9 cellular contexts compared by ENCODE assay signal in the genomic region with DNA sequence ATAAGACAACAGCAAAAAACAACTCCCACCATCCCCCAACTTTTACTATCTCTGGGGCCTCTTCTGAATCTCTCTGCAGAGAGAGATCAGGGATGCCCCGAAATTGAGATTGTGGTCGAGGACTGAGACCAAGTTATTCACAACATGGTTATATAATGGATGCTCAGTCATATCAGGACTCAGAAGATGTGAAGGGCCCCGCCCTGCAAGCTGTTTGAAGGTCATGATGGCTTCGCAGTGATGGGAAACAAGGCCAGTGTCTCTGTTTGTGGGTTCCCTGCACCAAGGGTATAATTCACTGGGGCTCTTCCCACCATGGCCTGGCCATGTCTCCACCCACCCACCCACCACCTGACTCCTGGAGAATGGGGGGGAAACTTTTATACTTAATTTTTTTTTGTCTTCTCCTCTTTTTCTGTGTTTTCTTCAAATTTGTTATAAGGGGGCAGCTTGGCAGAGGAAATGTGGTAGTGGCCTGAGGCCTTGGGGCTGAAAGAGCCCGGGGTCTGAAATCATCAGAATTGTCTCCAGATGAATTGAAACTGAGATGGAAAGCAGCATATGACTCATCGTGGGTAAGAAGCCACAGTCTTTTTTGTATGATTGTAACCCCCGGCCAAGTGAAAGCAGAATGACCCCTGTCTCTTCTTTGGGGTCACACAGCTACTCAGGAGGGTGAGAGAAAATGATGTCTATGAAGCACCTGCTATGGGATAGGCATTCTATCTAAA. TPM values are rescaled to one million over a fixed set of nuclear protein-coding genes. Genes with fewer than 3 reads are reported as not detected.
DNase-seq lines count a peak whose midpoint lies in the region; ATAC-seq, FAIRE-seq and TF ChIP-seq lines count a peak whose summit lies in the region.
"Had no signal": no experiment of that assay in that cellular context is flagged by ENCODE, and none has a peak within 500 bp of the region (broad histone marks: within the 10 kb centered on the region; RNA-seq: fewer than 3 reads in every experiment).

No MANE protein-coding gene starts in this region.

- BruUV-seq in HepG2 (replicated peaks; lab: Mats Ljungman, UMichigan) = no TSS peak

- H4K20me1 ChIP-seq in GM23338 (replicated peaks; ENCODE audit: insufficient read depth) (no peaks in the 10 kb centered on the region; the same call in 1 of the 2 replicates), HepG2 (ENCODE audit: insufficient read depth, low read length) (no peaks in the 10 kb centered on the region)

- no peak overlapping the region for H3K27ac Mint-ChIP-seq in GM23338

- no peak for TF ChIP-seq RAD21 in HepG2 (CRISPR knock-in tag; IDR thresholded peaks at IDR 0.05)

- H3K9me3 ChIP-seq in vagina (no peaks in the 10 kb centered on the region), heart right ventricle (peaks cover 0 to 6% (median 0%) of the 10 kb centered on the region in 11 donors), HepG2 (ENCODE audit: low read length) (no peaks in the 10 kb centered on the region)

- H3K27ac ChIP-seq in vagina = no peak overlapping the region
- H3K27ac ChIP-seq in heart right ventricle = no peak overlapping the region
- no peak overlapping the region for H3K27ac ChIP-seq in GM23338 (ENCODE audit: low read depth)
- no peak overlapping the region for H3K27ac ChIP-seq in HepG2 (ENCODE audit: extremely low read length, insufficient read depth, low read length)

- DNase-seq in activated CD8-positive, alpha-beta memory T cell treated with anti-CD3 and anti-CD28 coated beads for 24 hours = peak; percentile 78
- peak; percentile 55 to 60 for DNase-seq in stimulated activated CD4-positive, alpha-beta T cell treated with anti-CD3 and anti-CD28 coated beads, Interleukin-2, amount 100 ng/mL, for 48 hours
- DNase-seq in vagina (ENCODE audit: extremely low spot score in 2 of 2) (no peak), heart right ventricle (no peak), GM23338 (ENCODE audit: low spot score) (no peak), HepG2 (ENCODE audit: low spot score) (no peak)

- no peaks in the 10 kb centered on the region for H3K36me3 Mint-ChIP-seq in GM23338 (ENCODE audit: low read depth)

- no peaks in the 10 kb centered on the region for H3K79me2 ChIP-seq in GM23338 (replicated peaks; ENCODE audit: insufficient read depth)
- no peaks in the 10 kb centered on the region for H3K79me2 ChIP-seq in HepG2 (ENCODE audit: insufficient read depth, low read length)

- H3K36me3 ChIP-seq in vagina (no peaks in the 10 kb centered on the region), heart right ventricle (no peaks in the 10 kb centered on the region), GM23338 (ENCODE audit: insufficient read depth) (no peaks in the 10 kb centered on the region), HepG2 (replicated peaks in 1 of 2; ENCODE audit: control insufficient read depth in 1 of 2, insufficient read depth in 2 of 2, low read length in 2 of 2) (no peaks in the 10 kb centered on the region)

- no peaks in the 10 kb centered on the region for H3K9me2 ChIP-seq in GM23338 (ENCODE audit: insufficient read depth)

- H3K4me2 ChIP-seq in GM23338 (no peak overlapping the region), HepG2 (ENCODE audit: low read depth, low read length) (no peak overlapping the region)

- in situ Hi-C loops in HepG2 (cut with HindIII; ENCODE audit: extremely low pct_ligation_motif_present, low pct_unique_long_range_greater_than_20kb) = no loop called here

- CTCF ChIA-PET in HepG2 (lab: Yijun Ruan, JAX; ENCODE audit: low intra/inter-chr PET ratio, low total read pairs) = no interaction called here

- 83 to 86% methylated on average over 7 of the region's 7 CpGs for WGBS in heart right ventricle, 2 donors
- WGBS in HepG2 (ENCODE audit: low lambda C conversion rate) = 7% methylated on average over 7 of the region's 7 CpGs

- POLR2A ChIA-PET in HepG2 (lab: Yijun Ruan, JAX) = no interaction called here

- peaks cover 4% of the 10 kb centered on the region for H3K27me3 Mint-ChIP-seq in GM23338 (ENCODE audit: insufficient read depth, low read depth, poor library complexity)

- TF ChIP-seq EP300 in HepG2 (IDR thresholded peaks at IDR 0.05; ENCODE audit: low read depth in 2 of 2, low read length in 2 of 2) (no peak), HepG2 (CRISPR knock-in tag; IDR thresholded peaks at IDR 0.05; ENCODE audit: borderline replicate concordance) (no peak)

- no peak for TF ChIP-seq CTCF in vagina (IDR thresholded peaks at IDR 0.05)
- TF ChIP-seq CTCF in heart right ventricle (IDR thresholded peaks at IDR 0.05) = no peak
- no peak for TF ChIP-seq CTCF in GM23338 (conservative IDR thresholded peaks at IDR 0.05; ENCODE audit: low read depth in 2 of 2)
- no peak for TF ChIP-seq CTCF in HepG2 (CRISPR knock-in tag; IDR thresholded peaks at IDR 0.05)

- no peak overlapping the region for H3K4me3 Mint-ChIP-seq in GM23338

- intact Hi-C loops in vagina (cut with DNase I) (no loop called here), heart right ventricle (cut with DNase I) (no loop called here), HepG2 (cut with micrococcal nuclease; ENCODE audit: unreplicated experiment) (no loop called here)

- H2AFZ ChIP-seq in GM23338 (no peak overlapping the region), HepG2 (ENCODE audit: low read length) (no peak overlapping the region)

- peak; percentile 60 for ATAC-seq in GM19043 (IDR thresholded peaks at IDR 0.05; ENCODE audit: low read depth, unreplicated experiment)
- peak; percentile 59 for ATAC-seq in HG03039 (IDR thresholded peaks at IDR 0.05; ENCODE audit: unreplicated experiment)
- ATAC-seq in heart right ventricle = no peak
- no peak for ATAC-seq in GM23338
- no peak for ATAC-seq in HepG2

- H3K4me1 Mint-ChIP-seq in GM23338 = peaks cover 6% of the 10 kb centered on the region; the same call in 1 of the 3 replicates

- TF ChIP-seq POLR2A in vagina (IDR thresholded peaks at IDR 0.05) = no peak
- TF ChIP-seq POLR2A in HepG2 (IDR thresholded peaks at IDR 0.05; ENCODE audit: insufficient read depth in 1 of 2, low read depth in 2 of 2, low read length in 2 of 2) = no peak

- no peak for FAIRE-seq in HepG2 (lab: Jason Lieb, UNC)

- H3K4me3 ChIP-seq in vagina (no peak overlapping the region), heart right ventricle (no peak overlapping the region), GM23338 (no peak overlapping the region), HepG2 (replicated peaks in 1 of 3; ENCODE audit: insufficient read depth in 1 of 3, low read depth in 2 of 3, low read length in 3 of 3) (no peak overlapping the region)

- no peaks in the 10 kb centered on the region for H3K9me3 Mint-ChIP-seq in GM23338

- H3K9ac ChIP-seq in HepG2 (ENCODE audit: insufficient read depth, low read depth, low read length) = no peak overlapping the region

- H3K27me3 ChIP-seq in vagina (no peaks in the 10 kb centered on the region), heart right ventricle (peaks cover 0 to 18% (median 4%) of the 10 kb centered on the region in 7 donors), GM23338 (ENCODE audit: insufficient read depth) (no peaks in the 10 kb centered on the region), HepG2 (ENCODE audit: control insufficient read depth in 1 of 2, insufficient read depth in 2 of 2, low read length in 2 of 2) (peaks cover 0 to 10% of the 10 kb centered on the region in 2 experiments; a peak in 2 of 5 replicates)

- peaks cover 14% of the 10 kb centered on the region for H3K4me1 ChIP-seq in vagina
- H3K4me1 ChIP-seq in heart right ventricle = peaks cover 0 to 3% (median 0%) of the 10 kb centered on the region in 9 donors
- H3K4me1 ChIP-seq in GM23338 (ENCODE audit: insufficient read depth) = no peaks in the 10 kb centered on the region
- no peaks in the 10 kb centered on the region for H3K4me1 ChIP-seq in HepG2 (ENCODE audit: insufficient read depth, low read length)

- no peaks in the 10 kb centered on the region for H3F3A ChIP-seq in GM23338 (replicated peaks; ENCODE audit: low read depth)

RNA-seq across cellular contexts. Expression of a gene that starts 15.0 kb away (rescaled TPM):
- total RNA-seq in vagina (not detected), heart right ventricle (not detected), HepG2 (2016; rRNA removed; fragmentation: Illumina TruSeq; extraction: Trizol) (not detected in 2 replicates)
- polyA plus RNA-seq in heart right ventricle (not detected), GM23338 (2016; fragmentation: Nextera tagmentation; extraction: Ambion mirVana) (not detected in 2 replicates), HepG2 (2011; rRNA removed) (not detected in 2 replicates)
- total RNA-seq in GM23338 (2014; rRNA removed; shearing (Covaris generic)) = not detected in 2 replicates
- total RNA-seq in HepG2 (2016; cell fraction: cytosol; rRNA removed; fragmentation: Illumina TruSeq; extraction: Trizol; ENCODE audit: low read depth) = not detected in 2 replicates
- not detected in 2 replicates for total RNA-seq in HepG2 (2016; cell fraction: insoluble cytoplasmic fraction; rRNA removed; fragmentation: Illumina TruSeq; extraction: Trizol)
- not detected in 2 replicates for total RNA-seq in HepG2 (2016; cell fraction: membrane; rRNA removed; fragmentation: Illumina TruSeq; extraction: Trizol)
- total RNA-seq in HepG2 (2016; cell fraction: nucleus; rRNA removed; fragmentation: Illumina TruSeq; extraction: Trizol) = not detected in 2 replicates
- not detected in 2 replicates for polyA plus RNA-seq in HepG2 (2011; cell fraction: cytosol; rRNA removed)
- polyA plus RNA-seq in HepG2 (2011; cell fraction: nucleus; rRNA removed) = not detected in 2 replicates
- not detected in 2 replicates for polyA plus RNA-seq in HepG2 (2012)
- not detected in 2 replicates for polyA plus RNA-seq in HepG2 (2016; cell fraction: cytosol; fragmentation: Illumina TruSeq; extraction: Trizol; ENCODE audit: low read depth)
- not detected in 2 replicates for polyA plus RNA-seq in HepG2 (2016; cell fraction: insoluble cytoplasmic fraction; fragmentation: Illumina TruSeq; extraction: Trizol; ENCODE audit: low read depth)
- not detected in 2 replicates for polyA plus RNA-seq in HepG2 (2016; cell fraction: membrane; fragmentation: Illumina TruSeq; extraction: Trizol; ENCODE audit: low read depth)
- not detected in 2 replicates for polyA plus RNA-seq in HepG2 (2016; cell fraction: nucleus; fragmentation: Illumina TruSeq; extraction: Trizol; ENCODE audit: insufficient read depth, low read depth)
- not detected in 2 replicates for polyA minus RNA-seq in HepG2 (2011; rRNA and poly(A)+ RNA removed; ENCODE audit: low replicate concordance)
- not detected in 2 replicates for polyA minus RNA-seq in HepG2 (2011; cell fraction: cytosol; rRNA and poly(A)+ RNA removed)
- not detected in 2 replicates for polyA minus RNA-seq in HepG2 (2011; cell fraction: nucleus; rRNA and poly(A)+ RNA removed)
- total RNA-seq: fibroblast of villous mesenchyme had no signal

RNA-seq across cellular contexts. Expression of a gene that starts 39.4 kb away (rescaled TPM):
- total RNA-seq in vagina (not detected), heart right ventricle (not detected), HepG2 (2016; rRNA removed; fragmentation: Illumina TruSeq; extraction: Trizol) (not detected in 2 replicates)
- polyA plus RNA-seq in heart right ventricle (not detected), GM23338 (2016; fragmentation: Nextera tagmentation; extraction: Ambion mirVana) (not detected in 2 replicates), HepG2 (2011; rRNA removed) (not detected in 2 replicates)
- not detected in 2 replicates for total RNA-seq in GM23338 (2014; rRNA removed; shearing (Covaris generic))
- not detected in 2 replicates for total RNA-seq in HepG2 (2016; cell fraction: cytosol; rRNA removed; fragmentation: Illumina TruSeq; extraction: Trizol; ENCODE audit: low read depth)
- total RNA-seq in HepG2 (2016; cell fraction: insoluble cytoplasmic fraction; rRNA removed; fragmentation: Illumina TruSeq; extraction: Trizol) = not detected in 2 replicates
- total RNA-seq in HepG2 (2016; cell fraction: membrane; rRNA removed; fragmentation: Illumina TruSeq; extraction: Trizol) = not detected in 2 replicates
- not detected in 2 replicates for total RNA-seq in HepG2 (2016; cell fraction: nucleus; rRNA removed; fragmentation: Illumina TruSeq; extraction: Trizol)
- not detected in 2 replicates for polyA plus RNA-seq in HepG2 (2011; cell fraction: cytosol; rRNA removed)
- polyA plus RNA-seq in HepG2 (2011; cell fraction: nucleus; rRNA removed) = not detected in 2 replicates
- polyA plus RNA-seq in HepG2 (2012) = not detected in 2 replicates
- not detected in 2 replicates for polyA plus RNA-seq in HepG2 (2016; cell fraction: cytosol; fragmentation: Illumina TruSeq; extraction: Trizol; ENCODE audit: low read depth)
- not detected in 2 replicates for polyA plus RNA-seq in HepG2 (2016; cell fraction: insoluble cytoplasmic fraction; fragmentation: Illumina TruSeq; extraction: Trizol; ENCODE audit: low read depth)
- not detected in 2 replicates for polyA plus RNA-seq in HepG2 (2016; cell fraction: membrane; fragmentation: Illumina TruSeq; extraction: Trizol; ENCODE audit: low read depth)
- not detected in 2 replicates for polyA plus RNA-seq in HepG2 (2016; cell fraction: nucleus; fragmentation: Illumina TruSeq; extraction: Trizol; ENCODE audit: insufficient read depth, low read depth)
- not detected in 2 replicates for polyA minus RNA-seq in HepG2 (2011; rRNA and poly(A)+ RNA removed; ENCODE audit: low replicate concordance)
- not detected in 2 replicates for polyA minus RNA-seq in HepG2 (2011; cell fraction: cytosol; rRNA and poly(A)+ RNA removed)
- polyA minus RNA-seq in HepG2 (2011; cell fraction: nucleus; rRNA and poly(A)+ RNA removed) = not detected in 2 replicates
- total RNA-seq: fibroblast of villous mesenchyme had no signal

Comparison
In these comparisons a context has a peak if more than half of its experiments do, and no peak if none do; other contexts are left out.
1. ATAC-seq: peak in GM19043 (single experiment) and HG03039 (single experiment); none in heart right ventricle (0 of 8), GM23338 (single experiment) and HepG2 (single experiment).
2. DNase-seq: peak in activated CD8-positive, alpha-beta memory T cell treated with anti-CD3 and anti-CD28 coated beads for 24 hours (single experiment) and stimulated activated CD4-positive, alpha-beta T cell treated with anti-CD3 and anti-CD28 coated beads, Interleukin-2, amount 100 ng/mL, for 48 hours (2 of 2); none in vagina (0 of 2), heart right ventricle (0 of 2), GM23338 (single experiment) and HepG2 (single experiment).